24 cellular contexts compared by ENCODE assay signal in the genomic region with DNA sequence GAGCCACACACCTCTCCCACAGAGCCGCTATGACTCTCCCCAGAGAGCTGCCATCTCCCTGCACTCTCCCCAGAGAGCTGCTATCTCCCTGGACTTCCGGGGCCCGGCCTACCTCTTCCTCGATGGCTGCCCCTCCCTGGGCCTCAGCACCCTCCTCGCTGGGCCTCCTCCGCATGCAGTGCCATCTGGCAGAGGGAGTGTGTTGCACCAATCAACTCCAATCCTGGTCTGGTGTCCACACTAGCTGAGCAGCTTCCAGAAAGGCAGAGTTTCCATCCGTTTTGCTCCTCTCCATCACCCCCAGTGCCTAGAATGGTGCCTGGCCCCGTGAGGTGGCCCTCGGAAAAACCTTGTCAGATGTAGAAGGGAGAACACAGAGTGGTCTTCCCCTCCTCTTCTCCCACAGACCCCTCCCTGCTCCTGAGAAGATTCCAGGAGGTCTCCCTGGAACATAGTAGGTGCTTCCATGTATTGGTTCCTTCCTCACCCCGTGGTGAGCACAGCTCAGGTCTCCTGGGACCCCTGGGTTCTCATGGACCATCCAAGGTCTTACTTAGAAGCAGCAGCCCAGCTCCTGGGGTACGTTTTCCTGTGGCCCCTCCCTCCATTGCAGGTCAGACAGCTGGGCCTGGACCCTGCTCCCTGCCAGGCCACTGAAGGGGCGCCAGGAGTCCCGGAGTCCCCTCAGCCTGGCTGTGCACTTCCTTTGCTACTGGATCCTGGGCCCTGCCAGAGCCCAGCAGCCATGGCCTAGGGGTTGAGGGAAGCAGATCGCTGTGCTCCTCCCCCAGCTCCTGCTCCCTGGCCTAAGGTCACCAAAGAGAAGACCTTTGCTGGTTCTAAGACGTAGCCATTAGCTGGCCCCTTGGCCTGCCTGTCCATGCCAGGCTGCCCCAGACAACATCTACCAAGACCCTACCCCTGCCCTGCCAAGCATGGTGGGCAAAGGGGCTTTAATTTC.
A peak's percentile ranks its signal among the peaks of the same experiment; 100 is the strongest.
DNase-seq lines count a peak whose midpoint lies in the region; ATAC-seq, FAIRE-seq and TF ChIP-seq lines count a peak whose summit lies in the region.
"Had no signal": no experiment of that assay in that cellular context is flagged by ENCODE, and none has a peak within 500 bp of the region (broad histone marks: within the 10 kb centered on the region; RNA-seq: fewer than 3 reads in every experiment).

No MANE protein-coding gene starts in this region.

- intact Hi-C loops in Right ventricle myocardium superior (cut with DNase I): no loop called here

- H3K27ac ChIP-seq in right atrium auricular region (no peak overlapping the region), muscle layer of colon (ENCODE audit: low read depth, low read length) (peak overlapping the region; percentile 66)
- H3K27ac ChIP-seq: foreskin keratinocyte, SJCRH30 had no signal

- no peak for FAIRE-seq in GM12891 (lab: Jason Lieb, UNC)

- H3K27me3 ChIP-seq in right atrium auricular region (no peaks in the 10 kb centered on the region), muscle layer of colon (ENCODE audit: control insufficient read depth in 1 of 2, insufficient read depth in 2 of 2, low read length in 2 of 2) (no peaks in the 10 kb centered on the region)
- H3K27me3 ChIP-seq: adrenal gland, BE2C, Peyer's patch, SJCRH30, thyroid gland had no signal

- H3K4me1 ChIP-seq in right atrium auricular region: peaks cover 0 to 61% of the 10 kb centered on the region in 2 donors
- peaks cover 75% of the 10 kb centered on the region for H3K4me1 ChIP-seq in muscle layer of colon (ENCODE audit: insufficient read depth, low read length)
- H3K4me1 ChIP-seq: foreskin keratinocyte, SJCRH30 had no signal

- ATAC-seq in Right ventricle myocardium superior (ENCODE audit: poor library complexity) (peak; percentile 16), HG03354 (IDR thresholded peaks at IDR 0.05; ENCODE audit: poor library complexity, severe bottlenecking, unreplicated experiment) (no peak)
- ATAC-seq: esophagus mucosa; foreskin keratinocyte; stimulated activated naive CD8-positive, alpha-beta T cell treated with anti-CD3 and anti-CD28 coated beads, Interleukin-15, amount 100 ng/mL, for 72 hours; WTC11 had no signal

- no peaks in the 10 kb centered on the region for H3K9me3 ChIP-seq in right atrium auricular region
- H3K9me3 ChIP-seq in muscle layer of colon (ENCODE audit: low read length): no peaks in the 10 kb centered on the region
- H3K9me3 ChIP-seq: adrenal gland, BE2C, Peyer's patch, SJCRH30, thyroid gland had no signal

- DNase-seq in Right ventricle myocardium superior (no peak), right atrium auricular region (ENCODE audit: low spot score) (no peak), UCSD-AML1 (lab: John Stamatoyannopoulos, UW; ENCODE audit: unreplicated experiment) (peak; percentile 37), NCI-H2227 (lab: John Stamatoyannopoulos, UW; ENCODE audit: unreplicated experiment) (no peak), GM12891 (ENCODE audit: insufficient read length, low spot score) (no peak)
- DNase-seq: ACHN; activated CD4-positive, alpha-beta T cell treated with anti-CD3 and anti-CD28 coated beads, Interleukin-2, amount 50 U/mL, for 1 hour; activated naive CD4-positive, alpha-beta T cell treated with Interleukin-2 at 50 U/mL for 16 hours; activated T-cell treated with anti-CD3 and anti-CD28 coated beads, Interleukin-2, amount 50 U/mL, for 48 hours; adrenal gland; BE2C; DMS79; foreskin keratinocyte; NCI-H1436 treated with DMSO at 0.1 percent for 48 hours; NCI-H526; Peyer's patch; SJCRH30; stimulated activated naive CD8-positive, alpha-beta T cell treated with anti-CD3 and anti-CD28 coated beads, Interleukin-15, amount 100 ng/mL, for 72 hours had no signal

- H3K4me3 ChIP-seq in right atrium auricular region (no peak overlapping the region), muscle layer of colon (ENCODE audit: low read depth in 1 of 2, low read length in 2 of 2) (peak overlapping the region in 1 of 2 donors; percentile 9)
- H3K4me3 ChIP-seq: adrenal gland, coronary artery, Peyer's patch, SJCRH30, thyroid gland had no signal

- H3K9ac ChIP-seq in muscle layer of colon (ENCODE audit: low read length): no peak overlapping the region

- no peak for TF ChIP-seq POLR2A in GM12891 (IDR thresholded peaks at IDR 0.05; ENCODE audit: low read depth, low read length)

- TF ChIP-seq CTCF in right atrium auricular region (IDR thresholded peaks at IDR 0.05): no peak

- H3K36me3 ChIP-seq in right atrium auricular region: no peaks in the 10 kb centered on the region
- H3K36me3 ChIP-seq in muscle layer of colon (ENCODE audit: insufficient read depth, low read length): no peaks in the 10 kb centered on the region
- H3K36me3 ChIP-seq: adrenal gland, BE2C, Peyer's patch, SJCRH30, thyroid gland had no signal

TF ChIP-seq in GM12891, 5 proteins besides CTCF, POLR2A, EP300 and RAD21:
- TF ChIP-seq SPI1 (IDR thresholded peaks at IDR 0.05; ENCODE audit: low read depth, low read length) (no peak), POU2F2 (IDR thresholded peaks at IDR 0.05; ENCODE audit: low read depth, low read length) (no peak), POLR2AphosphoS5 (IDR thresholded peaks at IDR 0.05; ENCODE audit: low read depth, low read length) (no peak), TAF1 (IDR thresholded peaks at IDR 0.05; ENCODE audit: low read depth, low read length) (no peak), PAX5 (IDR thresholded peaks at IDR 0.05; ENCODE audit: insufficient read depth, low read length, severe bottlenecking) (no peak)
